ENCODE assay signal across 19 cellular contexts in genomic region chr5:176878463-176878862, GRCh38. TPM values are rescaled to one million over a fixed set of nuclear protein-coding genes. Genes with fewer than 3 reads are reported as not detected.
DNase-seq lines count a peak whose midpoint lies in the region; ATAC-seq and TF ChIP-seq lines count a peak whose summit lies in the region.
"Had no signal": no experiment of that assay in that cellular context is flagged by ENCODE, and none has a peak within 500 bp of the region (broad histone marks: within the 10 kb centered on the region; RNA-seq: fewer than 3 reads in every experiment).

No MANE protein-coding gene starts in this region.

- H2BK120ac ChIP-seq in H9 (ENCODE audit: low read depth, low read length, poor library complexity, severe bottlenecking) (no peak overlapping the region), neuronal stem cell (ENCODE audit: low read depth, low read length) (no peak overlapping the region), trophoblast cell (ENCODE audit: insufficient read depth, low read length, poor library complexity) (no peak overlapping the region)

- no CpG with 5 or more reads among the region's 12 CpGs for WGBS in H9 (ENCODE audit: extremely low coverage, insufficient read length, low lambda C conversion rate)
- WGBS in neuronal stem cell (ENCODE audit: extremely low coverage in 2 of 2, insufficient read length in 2 of 2, insufficient replicate concordance in 1 of 2), 2 donors, result no CpG with 5 or more reads among the region's 12 CpGs
- WGBS in trophoblast cell (ENCODE audit: extremely low coverage, insufficient coverage, insufficient read length), result no CpG with 5 or more reads among the region's 12 CpGs

- H2AFZ ChIP-seq in H9 (ENCODE audit: low read length) (no peak overlapping the region), neuronal stem cell (ENCODE audit: low read length) (no peak overlapping the region), trophoblast cell (ENCODE audit: insufficient read depth, low read length, poor library complexity) (no peak overlapping the region)
- H2AFZ ChIP-seq: GM23248 had no signal

- H3K79me2 ChIP-seq in H9 (ENCODE audit: insufficient read depth, low read length) (no peaks in the 10 kb centered on the region), trophoblast cell (ENCODE audit: control insufficient read depth, insufficient read depth, low read length, poor library complexity) (no peaks in the 10 kb centered on the region)

- no peak overlapping the region for H2BK15ac ChIP-seq in H9 (ENCODE audit: low read depth, low read length)
- H2BK15ac ChIP-seq in neuronal stem cell (ENCODE audit: low read length), result peak overlapping the region; percentile 62

- TF ChIP-seq CTCF in H9 (conservative IDR thresholded peaks at IDR 0.05), result no peak

- H3K27me3 Mint-ChIP-seq in H9 (ENCODE audit: low read depth), result peaks cover 3% of the 10 kb centered on the region
- peaks cover 23% of the 10 kb centered on the region for H3K27me3 Mint-ChIP-seq in dendritic cell treated with granulocyte-macrophage colony-stimulating factor and Interleukin-4, amounts not matched to agents 40 ng/mL and 50 ng/mL, for 4 days

- H3K4me3 Mint-ChIP-seq in H9, result no peak overlapping the region
- H3K4me3 Mint-ChIP-seq in dendritic cell treated with granulocyte-macrophage colony-stimulating factor and Interleukin-4, amounts not matched to agents 40 ng/mL and 50 ng/mL, for 4 days, result no peak overlapping the region
- H3K4me3 Mint-ChIP-seq: B cell; CD4-positive, CD25-positive, alpha-beta regulatory T cell; CD8-positive, alpha-beta T cell had no signal

- H4K8ac ChIP-seq in H9 (replicated peaks; ENCODE audit: insufficient read length, low read depth, low read length) (no peak overlapping the region), neuronal stem cell (ENCODE audit: low read depth, low read length) (no peak overlapping the region), trophoblast cell (ENCODE audit: low read depth, low read length) (no peak overlapping the region)

- H4K12ac ChIP-seq in trophoblast cell (ENCODE audit: low read depth, low read length), result no peak overlapping the region

- H2BK20ac ChIP-seq in H9 (ENCODE audit: low read depth, low read length, poor library complexity, severe bottlenecking), result no peak overlapping the region

- no peaks in the 10 kb centered on the region for H3K9me3 ChIP-seq in H9 (ENCODE audit: control insufficient read depth, low read depth, low read length)
- H3K9me3 ChIP-seq in neuronal stem cell (replicated peaks in 1 of 2; ENCODE audit: control insufficient read depth in 2 of 2, insufficient read depth in 1 of 2, low read depth in 1 of 2, low read length in 2 of 2), result no peaks in the 10 kb centered on the region
- H3K9me3 ChIP-seq in trophoblast cell (ENCODE audit: insufficient read depth, low read depth, low read length), result peaks cover 6% of the 10 kb centered on the region
- H3K9me3 ChIP-seq: BLaER1, Caco-2 had no signal

- ATAC-seq in GM21526 (IDR thresholded peaks at IDR 0.05; ENCODE audit: low FRiP score, unreplicated experiment), result no peak
- ATAC-seq: CD8-positive, alpha-beta T cell had no signal

- H3K4me2 ChIP-seq in H9 (ENCODE audit: insufficient read depth, insufficient read length, low read length) (no peak overlapping the region), neuronal stem cell (ENCODE audit: insufficient read depth, low read length, poor library complexity, severe bottlenecking) (no peak overlapping the region), trophoblast cell (ENCODE audit: low read length) (no peak overlapping the region)
- H3K4me2 ChIP-seq: BLaER1 had no signal

- no peaks in the 10 kb centered on the region for H3K36me3 ChIP-seq in neuronal stem cell (replicated peaks in 1 of 2; ENCODE audit: control insufficient read depth in 2 of 2, insufficient read depth in 2 of 2, low read length in 2 of 2)
- no peaks in the 10 kb centered on the region for H3K36me3 ChIP-seq in trophoblast cell (ENCODE audit: control insufficient read depth in 1 of 2, insufficient read depth in 2 of 2, low read length in 2 of 2)
- H3K36me3 ChIP-seq: BLaER1 had no signal

- no peak overlapping the region for H2AK5ac ChIP-seq in H9 (ENCODE audit: insufficient read length, low read length)
- peak overlapping the region; percentile 96 for H2AK5ac ChIP-seq in neuronal stem cell (ENCODE audit: low read depth, low read length)
- no peak overlapping the region for H2AK5ac ChIP-seq in trophoblast cell (ENCODE audit: low read length)

- no peak overlapping the region for H3K18ac ChIP-seq in H9 (ENCODE audit: insufficient read length, low read depth, low read length)
- peak overlapping the region; percentile 77 for H3K18ac ChIP-seq in neuronal stem cell (ENCODE audit: low read length)
- no peak overlapping the region for H3K18ac ChIP-seq in trophoblast cell (ENCODE audit: low read length)

- no peaks in the 10 kb centered on the region for H3K23me2 ChIP-seq in H9 (ENCODE audit: insufficient read length, low read depth, low read length, poor library complexity, severe bottlenecking)

- H3T11ph ChIP-seq in H9 (ENCODE audit: low read length), result no peak overlapping the region

- no peaks in the 10 kb centered on the region for H3K79me1 ChIP-seq in H9 (ENCODE audit: insufficient read depth, low read depth, low read length, poor library complexity, severe bottlenecking)
- H3K79me1 ChIP-seq in neuronal stem cell (ENCODE audit: low read depth, low read length), result no peaks in the 10 kb centered on the region
- H3K79me1 ChIP-seq in trophoblast cell (ENCODE audit: low read length), result no peaks in the 10 kb centered on the region

- intact Hi-C loops in dendritic cell treated with granulocyte-macrophage colony-stimulating factor and Interleukin-4, amounts not matched to agents 40 ng/mL and 50 ng/mL, for 4 days (cut with micrococcal nuclease), result no loop called here

- no peaks in the 10 kb centered on the region for H3K27me3 ChIP-seq in H9 (ENCODE audit: insufficient read depth, low read length)
- H3K27me3 ChIP-seq in neuronal stem cell (ENCODE audit: control insufficient read depth in 3 of 3, insufficient read depth in 3 of 3, low read depth in 1 of 3, low read length in 3 of 3), result peaks cover 0 to 52% (median 0%) of the 10 kb centered on the region in 3 experiments
- H3K27me3 ChIP-seq in trophoblast cell (ENCODE audit: insufficient read depth, low read length), result no peaks in the 10 kb centered on the region

- no peaks in the 10 kb centered on the region; a peak in 1 of 7 replicates for H3K36me3 Mint-ChIP-seq in H9 (ENCODE audit: insufficient read depth in 1 of 3, low read depth in 3 of 3)
- peaks cover 59% of the 10 kb centered on the region for H3K36me3 Mint-ChIP-seq in dendritic cell treated with granulocyte-macrophage colony-stimulating factor and Interleukin-4, amounts not matched to agents 40 ng/mL and 50 ng/mL, for 4 days (ENCODE audit: low read depth)
- H3K36me3 Mint-ChIP-seq: CD4-positive, CD25-positive, alpha-beta regulatory T cell; CD8-positive, alpha-beta T cell had no signal

- H3K9me3 Mint-ChIP-seq in H9, result no peaks in the 10 kb centered on the region
- H3K9me3 Mint-ChIP-seq in dendritic cell treated with granulocyte-macrophage colony-stimulating factor and Interleukin-4, amounts not matched to agents 40 ng/mL and 50 ng/mL, for 4 days, result peaks cover 9% of the 10 kb centered on the region
- H3K9me3 Mint-ChIP-seq: CD8-positive, alpha-beta T cell had no signal

- H3K56ac ChIP-seq in H9 (ENCODE audit: insufficient read length, low read depth, low read length), result no peak overlapping the region

- H4K20me1 ChIP-seq in H9 (ENCODE audit: control insufficient read depth, insufficient read depth, insufficient read length), result no peaks in the 10 kb centered on the region

- H3K27ac Mint-ChIP-seq in H9, result peak overlapping the region in 2 of 3 experiments; percentile 84 to 91; a peak in 2 of 7 replicates
- peak overlapping the region; percentile 12 for H3K27ac Mint-ChIP-seq in dendritic cell treated with granulocyte-macrophage colony-stimulating factor and Interleukin-4, amounts not matched to agents 40 ng/mL and 50 ng/mL, for 4 days
- H3K27ac Mint-ChIP-seq: B cell; CD4-positive, CD25-positive, alpha-beta regulatory T cell; CD8-positive, alpha-beta T cell had no signal

- H2BK12ac ChIP-seq in H9 (ENCODE audit: insufficient read length, low read depth, low read length), result no peak overlapping the region
- peak overlapping the region; percentile 82 for H2BK12ac ChIP-seq in neuronal stem cell (ENCODE audit: low read length)
- no peak overlapping the region for H2BK12ac ChIP-seq in trophoblast cell (ENCODE audit: low read length)

- H4K91ac ChIP-seq in H9 (ENCODE audit: insufficient read length, low read depth, low read length) (no peak overlapping the region), neuronal stem cell (ENCODE audit: low read depth, low read length, poor library complexity) (no peak overlapping the region), trophoblast cell (ENCODE audit: low read depth, low read length) (no peak overlapping the region)

- peaks cover 2 to 14% of the 10 kb centered on the region in 2 experiments; a peak in 3 of 4 replicates for H3K4me1 Mint-ChIP-seq in H9
- H3K4me1 Mint-ChIP-seq in dendritic cell treated with granulocyte-macrophage colony-stimulating factor and Interleukin-4, amounts not matched to agents 40 ng/mL and 50 ng/mL, for 4 days (ENCODE audit: low read depth), result peaks cover 40% of the 10 kb centered on the region
- H3K4me1 Mint-ChIP-seq: B cell had no signal

- H3K4ac ChIP-seq in H9 (ENCODE audit: low read depth, low read length) (no peak overlapping the region), neuronal stem cell (ENCODE audit: low read length) (no peak overlapping the region), trophoblast cell (ENCODE audit: low read depth, low read length) (no peak overlapping the region)

- H3K14ac ChIP-seq in H9 (ENCODE audit: insufficient read depth, low read length) (no peak overlapping the region), neuronal stem cell (ENCODE audit: low read length) (no peak overlapping the region), trophoblast cell (ENCODE audit: low read length) (no peak overlapping the region)

- H3K4me3 ChIP-seq in neuronal stem cell (ENCODE audit: low read length in 2 of 2), result no peak overlapping the region
- H3K4me3 ChIP-seq in trophoblast cell (ENCODE audit: low read depth, low read length), result peak overlapping the region; percentile 10
- H3K4me3 ChIP-seq: BLaER1, GM23248 had no signal

- H3K23ac ChIP-seq in H9 (ENCODE audit: insufficient read length, low read depth, low read length) (no peak overlapping the region), neuronal stem cell (ENCODE audit: low read depth, low read length, poor library complexity) (peak overlapping the region; percentile 95), trophoblast cell (ENCODE audit: low read length) (no peak overlapping the region)

- H3K9ac ChIP-seq in H9 (ENCODE audit: extremely low read depth, insufficient read length, low read length) (no peak overlapping the region), neuronal stem cell (ENCODE audit: low read depth, low read length, poor library complexity) (no peak overlapping the region), trophoblast cell (ENCODE audit: low read length) (no peak overlapping the region)
- H3K9ac ChIP-seq: BLaER1, GM23248 had no signal

- no peak overlapping the region for H2BK5ac ChIP-seq in H9 (ENCODE audit: insufficient read length, low read length)
- H2BK5ac ChIP-seq in neuronal stem cell (ENCODE audit: low read length), result peak overlapping the region; percentile 35
- no peak overlapping the region for H2BK5ac ChIP-seq in trophoblast cell (ENCODE audit: low read depth, low read length, poor library complexity)

- no peaks in the 10 kb centered on the region for H3K4me1 ChIP-seq in H9 (ENCODE audit: insufficient read depth, low read length)
- H3K4me1 ChIP-seq in neuronal stem cell (ENCODE audit: control insufficient read depth in 2 of 2, insufficient read depth in 1 of 2, low read depth in 1 of 2, low read length in 2 of 2), result peaks cover 17 to 21% of the 10 kb centered on the region in 2 donors
- H3K4me1 ChIP-seq in trophoblast cell (ENCODE audit: control insufficient read depth in 1 of 2, insufficient read depth in 2 of 2, low read length in 2 of 2), result no peaks in the 10 kb centered on the region
- H3K4me1 ChIP-seq: Caco-2 had no signal

- no peak overlapping the region for H4K5ac ChIP-seq in H9 (ENCODE audit: insufficient read length, low read depth, low read length)

- no peak overlapping the region for H3K27ac ChIP-seq in H9 (ENCODE audit: insufficient read length, low read depth, low read length)
- H3K27ac ChIP-seq in neuronal stem cell (replicated peaks; ENCODE audit: low read length), result no peak overlapping the region
- no peak overlapping the region for H3K27ac ChIP-seq in trophoblast cell (ENCODE audit: low read depth, low read length)
- H3K27ac ChIP-seq: BLaER1, C4-2B, GM23248 had no signal

- DNase-seq in H9, result no peak
- no peak for DNase-seq in neuronal stem cell (ENCODE audit: low spot score)
- no peak for DNase-seq in trophoblast cell
- no peak for DNase-seq in NCI-H1048 (lab: John Stamatoyannopoulos, UW)
- no peak for DNase-seq in activated naive CD4-positive, alpha-beta T cell treated with anti-CD3 and anti-CD28 coated beads, Interleukin-2, amount 50 U/mL, for 16 hours
- DNase-seq: Caco-2; CD4-positive, CD25-positive, alpha-beta regulatory T cell; CD8-positive, alpha-beta T cell; DMS153; DND-41; GM23248; HCEC 1CT had no signal

RNA-seq across cellular contexts. Expression of gene HK3, which starts 20.7 kb away (rescaled TPM):
- not detected in 2 replicates for total RNA-seq in H9 (2021)
- polyA plus RNA-seq in neuronal stem cell (2013, experiment 1 of 2), result not detected
- polyA plus RNA-seq in neuronal stem cell (2013, experiment 2 of 2), result 0.01 TPM
- not detected in 2 replicates for polyA plus RNA-seq in trophoblast cell (2013)
- total RNA-seq: A172; CD8-positive, alpha-beta T cell; GM23248 had no signal
- polyA plus RNA-seq: AG04450, GM23248 had no signal
